ENCODE assay signal across 27 cellular contexts in genomic region chr20:57940376-57940775, GRCh38.
"Had no signal": no experiment of that assay in that cellular context is flagged by ENCODE, and none has a peak within 500 bp of the region (broad histone marks: within the 10 kb centered on the region; RNA-seq: fewer than 3 reads in every experiment).

No MANE protein-coding gene starts in this region.

- H3K4me3 Mint-ChIP-seq: activated CD4-positive, alpha-beta T cell treated with anti-CD3 and anti-CD28 coated beads for 36 hours; activated CD4-positive, alpha-beta T cell treated with anti-CD3 and anti-CD28 coated beads, Interleukin-2, amount 10 ng/mL, durations not matched to agents 7 days and 5 days; activated CD8-positive, alpha-beta T cell treated with anti-CD3 and anti-CD28 coated beads, Interleukin-2, amount 10 ng/mL, durations not matched to agents 7 days and 5 days; activated naive CD4-positive, alpha-beta T cell treated with anti-CD3 and anti-CD28 coated beads, Interleukin-2, amount 50 U/mL, for 24 hours; activated naive CD8-positive, alpha-beta T cell treated with anti-CD3 and anti-CD28 coated beads, Interleukin-2, amount 50 U/mL, for 24 hours; activated T-cell treated with anti-CD3 and anti-CD28 coated beads, Interleukin-2, amount 50 U/mL, for 24 hours; brain; WTC11 had no signal

- H3K36me3 ChIP-seq: SJCRH30 had no signal

- H3K27ac ChIP-seq: SJCRH30, SK-N-MC had no signal

- H3K27me3 ChIP-seq: SJCRH30 had no signal

- ATAC-seq: activated CD4-positive, alpha-beta T cell treated with anti-CD3 and anti-CD28 coated beads for 36 hours; activated CD4-positive, CD25-positive, alpha-beta regulatory T cell treated with anti-CD3 and anti-CD28 coated beads, Interleukin-2, amount 50 U/mL, for 24 hours; activated CD8-positive, alpha-beta T cell treated with anti-CD3 and anti-CD28 coated beads, Interleukin-2, amount 10 ng/mL, durations not matched to agents 7 days and 5 days; activated naive CD8-positive, alpha-beta T cell treated with anti-CD3 and anti-CD28 coated beads, Interleukin-2, amount 50 U/mL, for 24 hours; WTC11 had no signal

- H3K9me3 Mint-ChIP-seq: activated CD4-positive, alpha-beta T cell treated with anti-CD3 and anti-CD28 coated beads, Interleukin-2, amount 10 ng/mL, durations not matched to agents 7 days and 5 days; activated naive CD4-positive, alpha-beta T cell treated with anti-CD3 and anti-CD28 coated beads, Interleukin-2, amount 50 U/mL, for 24 hours; activated naive CD8-positive, alpha-beta T cell treated with anti-CD3 and anti-CD28 coated beads, Interleukin-2, amount 50 U/mL, for 24 hours; activated T-cell treated with anti-CD3 and anti-CD28 coated beads, Interleukin-2, amount 50 U/mL, for 24 hours; activated T-helper 2 cell treated with anti-CD3 and anti-CD28 coated beads, Interferon-gamma antibody, Interleukin-2, Interleukin-4, amounts not matched to agents 10 μg/mL and 5 μg/mL and 100 μg/mL, durations not matched to agents 14 hours and 24 hours and 36 hours had no signal

- H3K27me3 Mint-ChIP-seq: activated CD4-positive, alpha-beta T cell treated with anti-CD3 and anti-CD28 coated beads, Interleukin-2, amount 10 ng/mL, durations not matched to agents 7 days and 5 days had no signal

- H3K4me3 ChIP-seq: SJCRH30, SK-N-MC had no signal

- H3K4me1 Mint-ChIP-seq: activated CD4-positive, alpha-beta T cell treated with anti-CD3 and anti-CD28 coated beads for 36 hours; activated CD4-positive, alpha-beta T cell treated with anti-CD3 and anti-CD28 coated beads, Interleukin-2, amount 10 ng/mL, durations not matched to agents 7 days and 5 days; activated naive CD4-positive, alpha-beta T cell treated with anti-CD3 and anti-CD28 coated beads, Interleukin-2, amount 50 U/mL, for 24 hours; activated naive CD8-positive, alpha-beta T cell treated with anti-CD3 and anti-CD28 coated beads, Interleukin-2, amount 50 U/mL, for 24 hours had no signal

- DNase-seq: activated CD4-positive, alpha-beta T cell treated with anti-CD3 and anti-CD28 coated beads for 36 hours; activated CD4-positive, alpha-beta T cell treated with anti-CD3 and anti-CD28 coated beads, Interleukin-2, amount 10 ng/mL, durations not matched to agents 7 days and 5 days; activated CD4-positive, alpha-beta T cell treated with anti-CD3 and anti-CD28 coated beads, Interleukin-2, amount 50 U/mL, for 48 hours; activated CD8-positive, alpha-beta T cell treated with anti-CD3 and anti-CD28 coated beads, Interleukin-2, amount 10 ng/mL, durations not matched to agents 7 days and 5 days; activated gamma-delta T cell; activated naive CD4-positive, alpha-beta T cell treated with Interleukin-2 at 50 U/mL for 16 hours; activated naive CD8-positive, alpha-beta T cell treated with anti-CD3 and anti-CD28 coated beads, Interleukin-2, amount 50 U/mL, for 24 hours; activated T-cell treated with anti-CD3 and anti-CD28 coated beads, Interleukin-2, amount 50 U/mL, for 24 hours; anterior cingulate cortex; caudate nucleus; cerebellar nuclear complex; Karpas-422; NCI-H1105 treated with DMSO at 0.1 percent for 48 hours; NCI-H1436; NCI-H1694; NCI-H1930; NCI-H345; NCI-H526; NK-92 treated with Interleukin-12 subunit alpha and Interleukin-12 subunit beta, amount 100 ng/mL, for 24 hours; SHP77; SJCRH30 had no signal

- H3K27ac Mint-ChIP-seq: activated CD4-positive, alpha-beta T cell treated with anti-CD3 and anti-CD28 coated beads for 36 hours; activated CD4-positive, alpha-beta T cell treated with anti-CD3 and anti-CD28 coated beads, Interleukin-2, amount 10 ng/mL, durations not matched to agents 7 days and 5 days; activated CD8-positive, alpha-beta T cell treated with anti-CD3 and anti-CD28 coated beads, Interleukin-2, amount 10 ng/mL, durations not matched to agents 7 days and 5 days; activated naive CD4-positive, alpha-beta T cell treated with anti-CD3 and anti-CD28 coated beads, Interleukin-2, amount 50 U/mL, for 24 hours; activated naive CD8-positive, alpha-beta T cell treated with anti-CD3 and anti-CD28 coated beads, Interleukin-2, amount 50 U/mL, for 24 hours; activated T-cell treated with anti-CD3 and anti-CD28 coated beads, Interleukin-2, amount 50 U/mL, for 24 hours; activated T-helper 2 cell treated with anti-CD3 and anti-CD28 coated beads, Interferon-gamma antibody, Interleukin-2, Interleukin-4, amounts not matched to agents 10 μg/mL and 5 μg/mL and 100 μg/mL, durations not matched to agents 14 hours and 24 hours and 36 hours; WTC11 had no signal

- H3K36me3 Mint-ChIP-seq: activated naive CD4-positive, alpha-beta T cell treated with anti-CD3 and anti-CD28 coated beads, Interleukin-2, amount 50 U/mL, for 24 hours; brain had no signal
